ENCODE assay signal across 19 cellular contexts in the genomic region with DNA sequence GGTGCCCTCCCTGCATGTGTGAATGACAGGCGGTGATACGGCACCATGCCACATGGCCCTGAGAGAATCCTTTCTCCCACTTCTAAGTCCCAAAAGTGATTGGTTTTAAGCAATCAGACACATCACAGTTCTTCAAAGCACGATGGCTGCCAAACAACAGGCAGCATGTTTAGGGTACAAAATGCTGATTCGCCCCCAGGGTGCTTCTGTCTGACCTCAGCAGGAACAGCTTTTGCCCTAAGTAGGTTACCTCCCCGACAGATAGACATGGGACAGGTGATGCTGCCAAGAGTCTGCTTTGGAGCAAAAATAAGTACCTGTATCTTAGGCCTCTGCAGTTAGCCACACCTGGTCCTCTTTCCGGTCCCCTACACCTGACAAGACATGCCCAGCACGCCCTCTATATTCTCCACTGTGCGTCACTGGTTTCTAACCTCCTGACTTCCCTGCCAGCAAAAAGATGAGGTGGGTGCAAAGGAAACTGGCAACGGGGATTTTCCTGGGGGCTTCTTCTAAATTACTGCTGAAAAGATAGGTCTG.
DNase-seq lines count a peak whose midpoint lies in the region; ATAC-seq and TF ChIP-seq lines count a peak whose summit lies in the region.
"Had no signal": no experiment of that assay in that cellular context is flagged by ENCODE, and none has a peak within 500 bp of the region (broad histone marks: within the 10 kb centered on the region; RNA-seq: fewer than 3 reads in every experiment).

No MANE protein-coding gene starts in this region.

- no peak overlapping the region for H3K4me3 ChIP-seq in RWPE2 (ENCODE audit: severe bottlenecking)
- H3K4me3 ChIP-seq: BLaER1, hepatocyte, Peyer's patch, upper lobe of right lung had no signal

- TF ChIP-seq CTCF in RWPE2 (IDR thresholded peaks at IDR 0.05; ENCODE audit: poor library complexity, severe bottlenecking) (no peak), osteocyte (IDR thresholded peaks at IDR 0.05) (no peak)

- H3K36me3 Mint-ChIP-seq in T-helper 2 cell treated with Interferon-gamma antibody and Interleukin-4, amounts not matched to agents 5 μg/mL and 100 μg/mL, for 36 hours (ENCODE audit: low read depth) = peaks cover 62% of the 10 kb centered on the region
- peaks cover 26% of the 10 kb centered on the region for H3K36me3 Mint-ChIP-seq in effector memory CD8-positive, alpha-beta T cell (ENCODE audit: insufficient read depth)
- H3K36me3 Mint-ChIP-seq in osteocyte (ENCODE audit: unreplicated experiment) = peaks cover 59% of the 10 kb centered on the region

- H3K9me3 ChIP-seq in RWPE2 (ENCODE audit: severe bottlenecking) = no peaks in the 10 kb centered on the region
- H3K9me3 ChIP-seq: Peyer's patch, upper lobe of right lung had no signal

- H3K4me3 Mint-ChIP-seq in T-helper 2 cell treated with Interferon-gamma antibody and Interleukin-4, amounts not matched to agents 5 μg/mL and 100 μg/mL, for 36 hours = no peak overlapping the region
- H3K4me3 Mint-ChIP-seq in effector memory CD8-positive, alpha-beta T cell = no peak overlapping the region
- no peak overlapping the region for H3K4me3 Mint-ChIP-seq in osteocyte (ENCODE audit: unreplicated experiment)
- H3K4me3 Mint-ChIP-seq: brain had no signal

- H3K27me3 ChIP-seq in RWPE2 (ENCODE audit: insufficient read depth, poor library complexity, severe bottlenecking) = no peaks in the 10 kb centered on the region
- H3K27me3 ChIP-seq: BLaER1, hepatocyte, Peyer's patch, upper lobe of right lung had no signal

- no peaks in the 10 kb centered on the region for H3K9me3 Mint-ChIP-seq in T-helper 2 cell treated with Interferon-gamma antibody and Interleukin-4, amounts not matched to agents 5 μg/mL and 100 μg/mL, for 36 hours
- H3K9me3 Mint-ChIP-seq in effector memory CD8-positive, alpha-beta T cell = no peaks in the 10 kb centered on the region
- no peaks in the 10 kb centered on the region for H3K9me3 Mint-ChIP-seq in osteocyte (ENCODE audit: unreplicated experiment)

- no peaks in the 10 kb centered on the region for H3K27me3 Mint-ChIP-seq in T-helper 2 cell treated with Interferon-gamma antibody and Interleukin-4, amounts not matched to agents 5 μg/mL and 100 μg/mL, for 36 hours (ENCODE audit: low read depth)
- no peaks in the 10 kb centered on the region for H3K27me3 Mint-ChIP-seq in effector memory CD8-positive, alpha-beta T cell
- H3K27me3 Mint-ChIP-seq in osteocyte (ENCODE audit: unreplicated experiment) = no peaks in the 10 kb centered on the region

- no peak for DNase-seq in T-helper 2 cell treated with Interferon-gamma antibody and Interleukin-4, amounts not matched to agents 5 μg/mL and 100 μg/mL, for 36 hours (ENCODE audit: low spot score)
- no peak for DNase-seq in T-helper 2 cell
- DNase-seq in RWPE2 (ENCODE audit: low spot score) = no peak
- DNase-seq in effector memory CD8-positive, alpha-beta T cell = no peak
- no peak for DNase-seq in osteocyte (ENCODE audit: extremely low spot score, unreplicated experiment)
- DNase-seq: activated CD4-positive, alpha-beta T cell treated with anti-CD3 and anti-CD28 coated beads, Interleukin-2, amount 50 U/mL, for 48 hours; NCI-H1092 treated with DMSO at 0.1 percent for 48 hours; Peyer's patch; small intestine; upper lobe of right lung had no signal

- H3K27ac Mint-ChIP-seq in T-helper 2 cell treated with Interferon-gamma antibody and Interleukin-4, amounts not matched to agents 5 μg/mL and 100 μg/mL, for 36 hours = peak overlapping the region; percentile 5
- H3K27ac Mint-ChIP-seq in effector memory CD8-positive, alpha-beta T cell = peak overlapping the region; percentile 38 to 81
- H3K27ac Mint-ChIP-seq in osteocyte (ENCODE audit: unreplicated experiment) = peak overlapping the region; percentile 56
- H3K27ac Mint-ChIP-seq: brain had no signal

- peaks cover 68% of the 10 kb centered on the region for H3K36me3 ChIP-seq in RWPE2 (ENCODE audit: low read depth)

- ATAC-seq in RWPE2 (ENCODE audit: low read depth) (peak; percentile 21; the same call in 1 of the 3 replicates), GM19351 (IDR thresholded peaks at IDR 0.05; ENCODE audit: unreplicated experiment) (no peak), HG03097 (IDR thresholded peaks at IDR 0.05; ENCODE audit: low FRiP score, unreplicated experiment) (no peak), HG02759 (IDR thresholded peaks at IDR 0.05; ENCODE audit: unreplicated experiment) (no peak)
- no peak for ATAC-seq in effector memory CD8-positive, alpha-beta T cell (replicated peaks)
- ATAC-seq: SK-N-SH treated with all-trans-retinoic acid at 6 μM for 48 hours, upper lobe of right lung had no signal

- H3K27ac ChIP-seq in RWPE2 (ENCODE audit: poor library complexity, severe bottlenecking) = no peak overlapping the region
- H3K27ac ChIP-seq: BLaER1, hepatocyte, KMS-11, parathyroid adenoma, upper lobe of right lung had no signal

- peaks cover 37% of the 10 kb centered on the region for H3K4me1 Mint-ChIP-seq in T-helper 2 cell treated with Interferon-gamma antibody and Interleukin-4, amounts not matched to agents 5 μg/mL and 100 μg/mL, for 36 hours (ENCODE audit: low read depth)
- H3K4me1 Mint-ChIP-seq in effector memory CD8-positive, alpha-beta T cell (ENCODE audit: low read depth in 2 of 2) = peaks cover 39 to 68% of the 10 kb centered on the region in 2 donors
- peaks cover 49% of the 10 kb centered on the region for H3K4me1 Mint-ChIP-seq in osteocyte (ENCODE audit: unreplicated experiment)

- peaks cover 19% of the 10 kb centered on the region for H3K4me1 ChIP-seq in RWPE2 (ENCODE audit: insufficient read depth, poor library complexity, severe bottlenecking)
- H3K4me1 ChIP-seq: parathyroid adenoma had no signal

Comparison
In these comparisons a context has a peak if more than half of its experiments do, and no peak if none do; other contexts are left out.
1. H3K27ac Mint-ChIP-seq: peak in every context shown above with its lines; median percentile 60 in effector memory CD8-positive, alpha-beta T cell; 56 in osteocyte; 5 in T-helper 2 cell treated with Interferon-gamma antibody and Interleukin-4, amounts not matched to agents 5 μg/mL and 100 μg/mL, for 36 hours.